In genomic region chr1:234963180-234963903, GRCh38 we compare ENCODE assay signal across 8 cellular contexts.
DNase-seq lines count a peak whose midpoint lies in the region; ATAC-seq, FAIRE-seq and TF ChIP-seq lines count a peak whose summit lies in the region.

No MANE protein-coding gene starts in this region.

- DNase-seq in NCI-H226 (peak; percentile 19), endothelial cell of umbilical vein (ENCODE audit: low read depth, low spot score) (peak; percentile 34), neural progenitor cell (ENCODE audit: low spot score) (no peak), substantia nigra (lab: John Stamatoyannopoulos, UW) (peak in 15 of 49 donors; percentile 20 to 58 (median 42)), DMS153 (lab: John Stamatoyannopoulos, UW) (no peak)
- peak; percentile 81 to 83 for DNase-seq in activated CD8-positive, alpha-beta memory T cell treated with anti-CD3 and anti-CD28 coated beads for 4 hours (ENCODE audit: low read depth in 2 of 2)

- no peaks in the 10 kb centered on the region for H3K9me3 Mint-ChIP-seq in neural progenitor cell

- CTCF ChIA-PET in endothelial cell of umbilical vein (lab: Charles Lee), result no interaction called here

- dilution Hi-C loops in endothelial cell of umbilical vein (cut with MboI; ENCODE audit: extremely low pct_ligation_motif_present, low sequenced_read_pairs), result no loop called here

- ATAC-seq in HG02623 (IDR thresholded peaks at IDR 0.05; ENCODE audit: unreplicated experiment), result peak; percentile 74

- H3K9me1 ChIP-seq in endothelial cell of umbilical vein (replicated peaks; ENCODE audit: control insufficient read depth, extremely low read depth, insufficient read depth, low read length), result no peaks in the 10 kb centered on the region

- H3K27me3 ChIP-seq in endothelial cell of umbilical vein (ENCODE audit: control insufficient read depth in 2 of 2, insufficient read depth in 2 of 2, low read length in 2 of 2) (no peaks in the 10 kb centered on the region), neural progenitor cell (no peaks in the 10 kb centered on the region)

- POLR2A ChIA-PET in endothelial cell of umbilical vein (lab: Charles Lee), result no interaction called here

- peaks cover 12% of the 10 kb centered on the region for H3K27me3 Mint-ChIP-seq in neural progenitor cell (ENCODE audit: insufficient read depth, low read depth)

- TF ChIP-seq CTCF in endothelial cell of umbilical vein (IDR thresholded peaks at IDR 0.05; ENCODE audit: extremely low read depth in 1 of 2, insufficient read depth in 1 of 2, low read depth in 1 of 2, low read length in 2 of 2), result no peak
- no peak for TF ChIP-seq CTCF in neural progenitor cell (IDR thresholded peaks at IDR 0.05)

- H3K36me3 ChIP-seq in endothelial cell of umbilical vein (ENCODE audit: control insufficient read depth in 2 of 2, extremely low read depth in 1 of 2, insufficient read depth in 2 of 2, low read length in 2 of 2) (no peaks in the 10 kb centered on the region), neural progenitor cell (no peaks in the 10 kb centered on the region)

- H4K20me1 ChIP-seq in endothelial cell of umbilical vein (replicated peaks; ENCODE audit: control insufficient read depth, extremely low read depth, insufficient read depth, low read length) (no peaks in the 10 kb centered on the region), neural progenitor cell (ENCODE audit: low read depth) (no peaks in the 10 kb centered on the region)

- H2AFZ ChIP-seq in endothelial cell of umbilical vein (ENCODE audit: low read depth, low read length) (peak overlapping the region; percentile 28), neural progenitor cell (replicated peaks) (peak overlapping the region; percentile 78)

- H3K4me1 ChIP-seq in endothelial cell of umbilical vein (ENCODE audit: control insufficient read depth, extremely low read depth, insufficient read depth, low read length) (peaks cover 32% of the 10 kb centered on the region), neural progenitor cell (peaks cover 14% of the 10 kb centered on the region)

- intact Hi-C loops in endothelial cell of umbilical vein (cut with micrococcal nuclease), result no loop called here

- H3K4me2 ChIP-seq in endothelial cell of umbilical vein (ENCODE audit: insufficient read depth, low read length) (no peak overlapping the region), neural progenitor cell (no peak overlapping the region)

- no peak overlapping the region for H3K4me3 Mint-ChIP-seq in neural progenitor cell

- H3K4me1 Mint-ChIP-seq in neural progenitor cell, result peaks cover 65% of the 10 kb centered on the region

- H3K9me3 ChIP-seq in endothelial cell of umbilical vein (replicated peaks; ENCODE audit: control insufficient read depth, insufficient read depth, low read length) (no peaks in the 10 kb centered on the region), neural progenitor cell (ENCODE audit: low read depth) (no peaks in the 10 kb centered on the region)

- H3K36me3 Mint-ChIP-seq in neural progenitor cell, result no peaks in the 10 kb centered on the region

- no peaks in the 10 kb centered on the region for H3K79me2 ChIP-seq in endothelial cell of umbilical vein (ENCODE audit: control insufficient read depth, insufficient read depth, low read length)
- no peaks in the 10 kb centered on the region for H3K79me2 ChIP-seq in neural progenitor cell (ENCODE audit: low read depth)

- peaks cover 3% of the 10 kb centered on the region for H3F3A ChIP-seq in neural progenitor cell (ENCODE audit: low read depth)

- H3K9ac ChIP-seq in endothelial cell of umbilical vein (replicated peaks; ENCODE audit: extremely low read depth, insufficient read depth, low read length), result no peak overlapping the region
- H3K9ac ChIP-seq in neural progenitor cell, result no peak overlapping the region

- H3K27ac Mint-ChIP-seq in neural progenitor cell, result peak overlapping the region; percentile 69

- peak overlapping the region; percentile 44; the same call in 1 of the 2 replicates for H3K4me3 ChIP-seq in GM08714 (ENCODE audit: low read length)
- H3K4me3 ChIP-seq in endothelial cell of umbilical vein (replicated peaks in 1 of 3; ENCODE audit: insufficient read depth in 1 of 3, low read depth in 1 of 3, low read length in 3 of 3), result no peak overlapping the region
- no peak overlapping the region for H3K4me3 ChIP-seq in neural progenitor cell

- no peak for TF ChIP-seq POLR2A in endothelial cell of umbilical vein (IDR thresholded peaks at IDR 0.05; ENCODE audit: low read depth, low read length)

- no peak overlapping the region for H3K27ac ChIP-seq in endothelial cell of umbilical vein (ENCODE audit: insufficient read depth, low read depth, low read length)
- H3K27ac ChIP-seq in neural progenitor cell, result no peak overlapping the region
- H3K27ac ChIP-seq in substantia nigra (ENCODE audit: low read depth, low read length, poor library complexity, severe bottlenecking), result peak overlapping the region; percentile 24

- no peak for FAIRE-seq in endothelial cell of umbilical vein (lab: Jason Lieb, UNC)

- no TSS peak for BruUV-seq in endothelial cell of umbilical vein (replicated peaks; lab: Mats Ljungman, UMichigan)

TF ChIP-seq in endothelial cell of umbilical vein, 7 proteins besides CTCF, POLR2A, EP300 and RAD21:
- TF ChIP-seq FOS (IDR thresholded peaks at IDR 0.05; ENCODE audit: borderline replicate concordance, insufficient read depth, low read length) (no peak), MYC (IDR thresholded peaks at IDR 0.05; ENCODE audit: low read depth, low read length) (no peak), GATA2 (IDR thresholded peaks at IDR 0.05; ENCODE audit: insufficient read depth, insufficient read length, low read depth, low read length) (no peak), MAX (IDR thresholded peaks at IDR 0.05; ENCODE audit: insufficient read depth, insufficient read length) (no peak), JUN (IDR thresholded peaks at IDR 0.05; ENCODE audit: borderline replicate concordance, insufficient read depth, insufficient read length, low read depth) (no peak), POLR2AphosphoS5 (IDR thresholded peaks at IDR 0.05; ENCODE audit: insufficient read depth, low read depth, low read length) (no peak), EZH2 (IDR thresholded peaks at IDR 0.05; ENCODE audit: borderline replicate concordance, low read depth, low read length, severe bottlenecking) (no peak)

Comparison
In these comparisons a context has a peak if more than half of its experiments do, and no peak if none do; other contexts are left out.
1. DNase-seq: peak in NCI-H226 (single experiment), activated CD8-positive, alpha-beta memory T cell treated with anti-CD3 and anti-CD28 coated beads for 4 hours (2 of 2) and endothelial cell of umbilical vein (single experiment); none in neural progenitor cell (single experiment) and DMS153 (single experiment).